ENCODE assay signal across 8 cellular contexts in genomic region chr1:156102634-156103511, GRCh38. TPM values are rescaled to one million over a fixed set of nuclear protein-coding genes. Genes with fewer than 3 reads are reported as not detected.
A peak's percentile ranks its signal among the peaks of the same experiment; 100 is the strongest.
DNase-seq lines count a peak whose midpoint lies in the region; TF ChIP-seq lines count a peak whose summit lies in the region.

No MANE protein-coding gene starts in this region.

- H3K4me3 Mint-ChIP-seq in neural progenitor cell: peak overlapping the region; percentile 67

- peaks cover 74% of the 10 kb centered on the region for H3K4me1 Mint-ChIP-seq in neural progenitor cell

- H2AFZ ChIP-seq in neural progenitor cell (replicated peaks): no peak overlapping the region

- H3K79me2 ChIP-seq in neural progenitor cell (ENCODE audit: low read depth): peaks cover 79% of the 10 kb centered on the region

- peaks cover 50 to 86% (median 72%) of the 10 kb centered on the region in 10 experiments for H3K4me1 ChIP-seq in BLaER1 treated with 17β-estradiol and CSF1 and Interleukin-3, amounts not matched to agents 10 nM and 100 nM
- H3K4me1 ChIP-seq in neural progenitor cell (peaks cover 59% of the 10 kb centered on the region), SJCRH30 (peaks cover 32% of the 10 kb centered on the region)

- H3K9ac ChIP-seq in BLaER1 treated with 17β-estradiol and CSF1 and Interleukin-3, amounts not matched to agents 10 nM and 100 nM: peak overlapping the region in 8 of 11 experiments; percentile 0 to 92 (median 22); a peak in 7 of 22 replicates
- no peak overlapping the region for H3K9ac ChIP-seq in neural progenitor cell

- peak overlapping the region; percentile 85 to 97 (median 90) for H3K4me2 ChIP-seq in BLaER1 treated with 17β-estradiol and CSF1 and Interleukin-3, amounts not matched to agents 10 nM and 100 nM
- no peak overlapping the region for H3K4me2 ChIP-seq in neural progenitor cell

- DNase-seq in MV-4-11 (lab: John Stamatoyannopoulos, UW): peak; percentile 74
- DNase-seq in ecto neural progenitor cell (ENCODE audit: low spot score): peak; percentile 45
- DNase-seq in neural progenitor cell (ENCODE audit: low spot score): no peak
- no peak for DNase-seq in SJCRH30
- no peak for DNase-seq in caudate nucleus (lab: John Stamatoyannopoulos, UW)
- DNase-seq in NCI-H524 (lab: John Stamatoyannopoulos, UW): no peak
- no peak for DNase-seq in kidney tubule cell (ENCODE audit: low spot score)

- no peaks in the 10 kb centered on the region for H3K9me3 ChIP-seq in BLaER1 treated with 17β-estradiol and CSF1 and Interleukin-3, amounts not matched to agents 10 nM and 100 nM (replicated peaks in 1 of 11)
- H3K9me3 ChIP-seq in neural progenitor cell (ENCODE audit: low read depth): no peaks in the 10 kb centered on the region
- H3K9me3 ChIP-seq in SJCRH30 (replicated peaks): no peaks in the 10 kb centered on the region

- no peak for TF ChIP-seq CTCF in neural progenitor cell (IDR thresholded peaks at IDR 0.05)

- peaks cover 25% of the 10 kb centered on the region for H3K36me3 Mint-ChIP-seq in neural progenitor cell

- H3K36me3 ChIP-seq in BLaER1 treated with 17β-estradiol and CSF1 and Interleukin-3, amounts not matched to agents 10 nM and 100 nM: no peaks in the 10 kb centered on the region
- no peaks in the 10 kb centered on the region for H3K36me3 ChIP-seq in neural progenitor cell
- H3K36me3 ChIP-seq in SJCRH30: no peaks in the 10 kb centered on the region

- 0 out of 20 replicates have a peak overlapping the region, but pooled peaks of 1 of the 10 experiments have one; percentile 29 for H3K4me3 ChIP-seq in BLaER1 treated with 17β-estradiol and CSF1 and Interleukin-3, amounts not matched to agents 10 nM and 100 nM
- H3K4me3 ChIP-seq in neural progenitor cell (no peak overlapping the region), SJCRH30 (no peak overlapping the region)

- peaks cover 0 to 16% (median 1%) of the 10 kb centered on the region in 11 experiments; a peak in 5 of 22 replicates for H4K20me1 ChIP-seq in BLaER1 treated with 17β-estradiol and CSF1 and Interleukin-3, amounts not matched to agents 10 nM and 100 nM
- H4K20me1 ChIP-seq in neural progenitor cell (ENCODE audit: low read depth): peaks cover 100% of the 10 kb centered on the region

- H3K27ac ChIP-seq in BLaER1 treated with 17β-estradiol and CSF1 and Interleukin-3, amounts not matched to agents 10 nM and 100 nM: peak overlapping the region in 9 of 11 experiments; percentile 41 to 97 (median 61); a peak in 18 of 22 replicates
- H3K27ac ChIP-seq in neural progenitor cell (no peak overlapping the region), SJCRH30 (no peak overlapping the region), caudate nucleus (ENCODE audit: low read depth, low read length) (no peak overlapping the region)

- peaks cover 53% of the 10 kb centered on the region for H3F3A ChIP-seq in neural progenitor cell (ENCODE audit: low read depth)

- H3K27me3 ChIP-seq in BLaER1 treated with 17β-estradiol and CSF1 and Interleukin-3, amounts not matched to agents 10 nM and 100 nM: peaks cover 0 to 15% (median 3%) of the 10 kb centered on the region in 11 experiments; a peak in 5 of 22 replicates
- H3K27me3 ChIP-seq in neural progenitor cell (no peaks in the 10 kb centered on the region), SJCRH30 (no peaks in the 10 kb centered on the region)

- H3K27ac Mint-ChIP-seq in neural progenitor cell: peak overlapping the region; percentile 90

- no peaks in the 10 kb centered on the region for H3K9me3 Mint-ChIP-seq in neural progenitor cell

- peaks cover 11% of the 10 kb centered on the region for H3K27me3 Mint-ChIP-seq in neural progenitor cell (ENCODE audit: insufficient read depth, low read depth)

RNA-seq across cellular contexts. Expression of gene LMNA, which starts 11.6 kb away (rescaled TPM):
- 20.5 and 35.8 TPM in 2 replicates for total RNA-seq in neural progenitor cell (ENCODE audit: low replicate concordance)
- 113 and 114 TPM in 2 replicates for total RNA-seq in SJCRH30 (2014; rRNA removed; shearing (Covaris generic))

RNA-seq across cellular contexts. Expression of gene MEX3A, which starts 20.6 kb away (rescaled TPM):
- total RNA-seq in neural progenitor cell (ENCODE audit: low replicate concordance): 32.2 and 62.6 TPM in 2 replicates
- 21.8 and 22.3 TPM in 2 replicates for total RNA-seq in SJCRH30 (2014; rRNA removed; shearing (Covaris generic))

RNA-seq across cellular contexts. Expression of gene RAB25, which starts 41.9 kb away (rescaled TPM):
- total RNA-seq in neural progenitor cell (ENCODE audit: low replicate concordance): 2.4 and 7.7 TPM in 2 replicates
- total RNA-seq in SJCRH30 (2014; rRNA removed; shearing (Covaris generic)): not detected in 2 replicates

RNA-seq across cellular contexts. Expression of gene LAMTOR2, which starts 48.3 kb away (rescaled TPM):
- 29.4 and 50.6 TPM in 2 replicates for total RNA-seq in neural progenitor cell (ENCODE audit: low replicate concordance)
- total RNA-seq in SJCRH30 (2014; rRNA removed; shearing (Covaris generic)): 24.8 and 33.3 TPM in 2 replicates

RNA-seq across cellular contexts. Expression of gene UBQLN4, which starts 49.3 kb away (rescaled TPM):
- 43.7 and 64.9 TPM in 2 replicates for total RNA-seq in neural progenitor cell (ENCODE audit: low replicate concordance)
- total RNA-seq in SJCRH30 (2014; rRNA removed; shearing (Covaris generic)): 34.4 and 36.5 TPM in 2 replicates

Comparison
In these comparisons a context has a peak if more than half of its experiments do, and no peak if none do; other contexts are left out.
1. H3K27ac ChIP-seq: peak in BLaER1 treated with 17β-estradiol and CSF1 and Interleukin-3, amounts not matched to agents 10 nM and 100 nM (9 of 11); none in neural progenitor cell (single experiment), SJCRH30 (single experiment) and caudate nucleus (single experiment).
2. DNase-seq: peak in MV-4-11 (single experiment) and ecto neural progenitor cell (single experiment); none in neural progenitor cell (single experiment), SJCRH30 (0 of 2), caudate nucleus (0 of 61), NCI-H524 (0 of 2) and kidney tubule cell (single experiment).